ENCODE assay signal across 1 cellular context in genomic region chr11:69496631-69497220, GRCh38.
TF ChIP-seq lines count a peak whose summit lies in the region.

No MANE protein-coding gene starts in this region.

TF ChIP-seq in HepG2, 621 proteins besides CTCF, POLR2A, EP300 and RAD21 (continued from another document):
- TF ChIP-seq ZFP36 (IDR thresholded peaks at IDR 0.05; ENCODE audit: borderline replicate concordance, low read depth, low read length, partially characterized antibody), result no peak
- no peak for TF ChIP-seq PAWR (CRISPR knock-in tag; IDR thresholded peaks at IDR 0.05; ENCODE audit: borderline replicate concordance)
- TF ChIP-seq SRSF4 (IDR thresholded peaks at IDR 0.05; ENCODE audit: low read depth, low read length, poor library complexity, severe bottlenecking), result no peak
- no peak for TF ChIP-seq THRA (CRISPR knock-in tag; IDR thresholded peaks at IDR 0.05; ENCODE audit: borderline replicate concordance)
- TF ChIP-seq FOXJ3 (CRISPR knock-in tag; IDR thresholded peaks at IDR 0.05; ENCODE audit: borderline replicate concordance), result no peak
